Comparison of ENCODE assay signal across 8 cellular contexts in genomic region chr5:57383093-57383861, GRCh38.
DNase-seq lines count a peak whose midpoint lies in the region; ATAC-seq and TF ChIP-seq lines count a peak whose summit lies in the region.

No MANE protein-coding gene starts in this region.

- H3K9me3 ChIP-seq in heart left ventricle (no peaks in the 10 kb centered on the region), neuronal stem cell (replicated peaks in 1 of 2; ENCODE audit: control insufficient read depth in 2 of 2, insufficient read depth in 1 of 2, low read depth in 1 of 2, low read length in 2 of 2) (no peaks in the 10 kb centered on the region), vagina (no peaks in the 10 kb centered on the region)
- H3K9me3 ChIP-seq in CD8-positive, alpha-beta memory T cell (ENCODE audit: low read length): no peaks in the 10 kb centered on the region

- no peak overlapping the region for H2BK15ac ChIP-seq in neuronal stem cell (ENCODE audit: low read length)

- H4K91ac ChIP-seq in neuronal stem cell (ENCODE audit: low read depth, low read length, poor library complexity): no peak overlapping the region

- no peak overlapping the region for H3K9ac ChIP-seq in neuronal stem cell (ENCODE audit: low read depth, low read length, poor library complexity)

- peak; percentile 66 for TF ChIP-seq CTCF in WI38 (IDR thresholded peaks at IDR 0.05; ENCODE audit: low read depth, low read length)
- peak in 3 of 12 donors; percentile 13 to 21 (median 20) for TF ChIP-seq CTCF in heart left ventricle (IDR thresholded peaks at IDR 0.05)
- no peak for TF ChIP-seq CTCF in vagina (IDR thresholded peaks at IDR 0.05)

- H3K4me2 ChIP-seq in neuronal stem cell (ENCODE audit: insufficient read depth, low read length, poor library complexity, severe bottlenecking): no peak overlapping the region

- peak overlapping the region; percentile 4 for H3K27ac Mint-ChIP-seq in activated CD4-positive, alpha-beta T cell treated with anti-CD3 and anti-CD28 coated beads for 36 hours
- no peak overlapping the region for H3K27ac Mint-ChIP-seq in stimulated activated naive CD8-positive, alpha-beta T cell treated with anti-CD3 and anti-CD28 coated beads, Interleukin-15, amount 100 ng/mL, for 72 hours
- peak overlapping the region in 1 of 8 donors; percentile 27 for H3K27ac Mint-ChIP-seq in CD8-positive, alpha-beta memory T cell

- H3K79me1 ChIP-seq in neuronal stem cell (ENCODE audit: low read depth, low read length): no peaks in the 10 kb centered on the region

- H2BK12ac ChIP-seq in neuronal stem cell (ENCODE audit: low read length): no peak overlapping the region

- WGBS in heart left ventricle, 4 donors: 27 to 37% (median 30%) methylated on average over 9 of the region's 9 CpGs
- no CpG with 5 or more reads among the region's 9 CpGs for WGBS in neuronal stem cell (ENCODE audit: extremely low coverage in 2 of 2, insufficient read length in 2 of 2, insufficient replicate concordance in 1 of 2), 2 donors

- TF ChIP-seq POLR2A in heart left ventricle (IDR thresholded peaks at IDR 0.05) (no peak), vagina (IDR thresholded peaks at IDR 0.05) (no peak)

- H3K14ac ChIP-seq in neuronal stem cell (ENCODE audit: low read length): no peak overlapping the region

- H3K4me3 ChIP-seq in WI38 (ENCODE audit: low read depth, low read length): no peak overlapping the region
- no peak overlapping the region for H3K4me3 ChIP-seq in heart left ventricle
- no peak overlapping the region for H3K4me3 ChIP-seq in neuronal stem cell (ENCODE audit: low read length in 2 of 2)
- no peak overlapping the region for H3K4me3 ChIP-seq in vagina
- no peak overlapping the region for H3K4me3 ChIP-seq in CD8-positive, alpha-beta memory T cell (ENCODE audit: low read length)

- no peaks in the 10 kb centered on the region for H3K36me3 Mint-ChIP-seq in activated CD4-positive, alpha-beta T cell treated with anti-CD3 and anti-CD28 coated beads for 36 hours (ENCODE audit: low read depth)
- H3K36me3 Mint-ChIP-seq in CD8-positive, alpha-beta memory T cell: no peaks in the 10 kb centered on the region

- POLR2A ChIA-PET in activated CD4-positive, alpha-beta T cell treated with anti-CD3 and anti-CD28 coated beads for 36 hours (lab: Charles Lee): interaction anchor here (0.5 to 0.6 kb wide), 2 partner anchors 10 to 357 kb away, joined by 4 read pairs; no protein-coding TSS in a partner anchor
- POLR2A ChIA-PET in CD8-positive, alpha-beta memory T cell (lab: Charles Lee): no interaction called here

- H2AFZ ChIP-seq in neuronal stem cell (ENCODE audit: low read length): no peak overlapping the region

- no peak overlapping the region for H3K18ac ChIP-seq in neuronal stem cell (ENCODE audit: low read length)

- peaks cover 17% of the 10 kb centered on the region for H3K4me1 Mint-ChIP-seq in activated CD4-positive, alpha-beta T cell treated with anti-CD3 and anti-CD28 coated beads for 36 hours
- peaks cover 7% of the 10 kb centered on the region for H3K4me1 Mint-ChIP-seq in stimulated activated naive CD8-positive, alpha-beta T cell treated with anti-CD3 and anti-CD28 coated beads, Interleukin-15, amount 100 ng/mL, for 72 hours
- no peaks in the 10 kb centered on the region for H3K4me1 Mint-ChIP-seq in CD8-positive, alpha-beta memory T cell

- no peak overlapping the region for H2AK5ac ChIP-seq in neuronal stem cell (ENCODE audit: low read depth, low read length)

- H3K27me3 Mint-ChIP-seq in activated CD4-positive, alpha-beta T cell treated with anti-CD3 and anti-CD28 coated beads for 36 hours: peaks cover 1% of the 10 kb centered on the region
- no peaks in the 10 kb centered on the region for H3K27me3 Mint-ChIP-seq in stimulated activated naive CD8-positive, alpha-beta T cell treated with anti-CD3 and anti-CD28 coated beads, Interleukin-15, amount 100 ng/mL, for 72 hours
- H3K27me3 Mint-ChIP-seq in CD8-positive, alpha-beta memory T cell: peaks cover 4 to 9% of the 10 kb centered on the region in 2 donors

- H3K36me3 ChIP-seq in heart left ventricle: no peaks in the 10 kb centered on the region
- H3K36me3 ChIP-seq in neuronal stem cell (replicated peaks in 1 of 2; ENCODE audit: control insufficient read depth in 2 of 2, insufficient read depth in 2 of 2, low read length in 2 of 2): no peaks in the 10 kb centered on the region
- no peaks in the 10 kb centered on the region for H3K36me3 ChIP-seq in vagina
- no peaks in the 10 kb centered on the region for H3K36me3 ChIP-seq in CD8-positive, alpha-beta memory T cell (ENCODE audit: insufficient read depth, low read length)

- H2BK5ac ChIP-seq in neuronal stem cell (ENCODE audit: low read length): no peak overlapping the region

- peak; percentile 97 for ATAC-seq in activated CD4-positive, alpha-beta T cell treated with anti-CD3 and anti-CD28 coated beads for 36 hours
- ATAC-seq in heart left ventricle: peak in 3 of 4 donors; percentile 54 to 70 (median 66)
- ATAC-seq in stimulated activated naive CD8-positive, alpha-beta T cell treated with anti-CD3 and anti-CD28 coated beads, Interleukin-15, amount 100 ng/mL, for 72 hours: peak; percentile 83

- DNase-seq in activated CD4-positive, alpha-beta T cell treated with anti-CD3 and anti-CD28 coated beads for 36 hours: peak; percentile 72
- no peak for DNase-seq in activated CD4-positive, alpha-beta T cell treated with anti-CD3 and anti-CD28 coated beads, Interleukin-2, amount 50 U/mL, for 4 hours
- peak in 1 of 5 donors; percentile 33 for DNase-seq in heart left ventricle
- peak; percentile 3 to 26 for DNase-seq in stimulated activated naive CD8-positive, alpha-beta T cell treated with anti-CD3 and anti-CD28 coated beads, Interleukin-15, amount 100 ng/mL, for 72 hours
- DNase-seq in neuronal stem cell (ENCODE audit: low spot score): no peak
- DNase-seq in vagina (ENCODE audit: extremely low spot score in 2 of 2): no peak
- no peak for DNase-seq in CD8-positive, alpha-beta memory T cell

- no peak overlapping the region for H3K4ac ChIP-seq in neuronal stem cell (ENCODE audit: low read length)

- intact Hi-C loops in activated CD4-positive, alpha-beta T cell treated with anti-CD3 and anti-CD28 coated beads for 36 hours (cut with DNase I, micrococcal nuclease): loop anchor here (1.0 to 5.0 kb wide), 7 partner anchors 84 to 1079 kb away; partner anchors contain the start of gene PLK2 (in 2 of the 2)
- intact Hi-C loops in heart left ventricle (cut with DNase I): loop anchor here in 1 of 10 donors (10.0 kb wide), 1 partner anchor 362 kb away; no protein-coding TSS in a partner anchor
- intact Hi-C loops in vagina (cut with DNase I): no loop called here

- no peak overlapping the region for H3K27ac ChIP-seq in heart left ventricle
- no peak overlapping the region for H3K27ac ChIP-seq in neuronal stem cell (replicated peaks; ENCODE audit: low read length)
- no peak overlapping the region for H3K27ac ChIP-seq in vagina
- no peak overlapping the region for H3K27ac ChIP-seq in CD8-positive, alpha-beta memory T cell (ENCODE audit: low read depth, low read length)

- H3K27me3 ChIP-seq in heart left ventricle (no peaks in the 10 kb centered on the region), neuronal stem cell (ENCODE audit: control insufficient read depth in 3 of 3, insufficient read depth in 3 of 3, low read depth in 1 of 3, low read length in 3 of 3) (no peaks in the 10 kb centered on the region), vagina (no peaks in the 10 kb centered on the region)
- H3K27me3 ChIP-seq in CD8-positive, alpha-beta memory T cell (ENCODE audit: insufficient read depth, low read length, poor library complexity, severe bottlenecking): no peaks in the 10 kb centered on the region

- CTCF ChIA-PET in activated CD4-positive, alpha-beta T cell treated with anti-CD3 and anti-CD28 coated beads for 36 hours (lab: Charles Lee): interaction anchor here (0.6 to 1.4 kb wide), 4 partner anchors 9 to 84 kb away, joined by 3 to 7 read pairs (median 4); no protein-coding TSS in a partner anchor
- CTCF ChIA-PET in CD8-positive, alpha-beta memory T cell (lab: Charles Lee): no interaction called here

- no peaks in the 10 kb centered on the region for H3K9me3 Mint-ChIP-seq in activated CD4-positive, alpha-beta T cell treated with anti-CD3 and anti-CD28 coated beads for 36 hours (ENCODE audit: low read depth)
- no peaks in the 10 kb centered on the region for H3K9me3 Mint-ChIP-seq in stimulated activated naive CD8-positive, alpha-beta T cell treated with anti-CD3 and anti-CD28 coated beads, Interleukin-15, amount 100 ng/mL, for 72 hours
- H3K9me3 Mint-ChIP-seq in CD8-positive, alpha-beta memory T cell: peaks cover 0 to 2% (median 0%) of the 10 kb centered on the region in 5 donors

- H3K4me1 ChIP-seq in heart left ventricle: peaks cover 0 to 12% (median 0%) of the 10 kb centered on the region in 12 donors
- no peaks in the 10 kb centered on the region for H3K4me1 ChIP-seq in neuronal stem cell (ENCODE audit: control insufficient read depth in 2 of 2, insufficient read depth in 1 of 2, low read depth in 1 of 2, low read length in 2 of 2)
- H3K4me1 ChIP-seq in vagina: peaks cover 9% of the 10 kb centered on the region
- H3K4me1 ChIP-seq in CD8-positive, alpha-beta memory T cell (ENCODE audit: insufficient read depth, low read length): no peaks in the 10 kb centered on the region

- no peak overlapping the region for H4K8ac ChIP-seq in neuronal stem cell (ENCODE audit: low read depth, low read length)

- H3K4me3 Mint-ChIP-seq in activated CD4-positive, alpha-beta T cell treated with anti-CD3 and anti-CD28 coated beads for 36 hours: no peak overlapping the region
- H3K4me3 Mint-ChIP-seq in stimulated activated naive CD8-positive, alpha-beta T cell treated with anti-CD3 and anti-CD28 coated beads, Interleukin-15, amount 100 ng/mL, for 72 hours: no peak overlapping the region
- no peak overlapping the region for H3K4me3 Mint-ChIP-seq in CD8-positive, alpha-beta memory T cell

- no peak overlapping the region for H2BK120ac ChIP-seq in neuronal stem cell (ENCODE audit: low read depth, low read length)

- no peak overlapping the region for H3K23ac ChIP-seq in neuronal stem cell (ENCODE audit: low read depth, low read length, poor library complexity)

Comparison
In these comparisons a context has a peak if more than half of its experiments do, and no peak if none do; other contexts are left out.
1. DNase-seq: peak in activated CD4-positive, alpha-beta T cell treated with anti-CD3 and anti-CD28 coated beads for 36 hours (single experiment) and stimulated activated naive CD8-positive, alpha-beta T cell treated with anti-CD3 and anti-CD28 coated beads, Interleukin-15, amount 100 ng/mL, for 72 hours (2 of 2); none in activated CD4-positive, alpha-beta T cell treated with anti-CD3 and anti-CD28 coated beads, Interleukin-2, amount 50 U/mL, for 4 hours (0 of 2), neuronal stem cell (single experiment), vagina (0 of 2) and CD8-positive, alpha-beta memory T cell (0 of 5).
2. Peak in every context shown above with its lines, with median percentiles within 50 percentile points of each other: ATAC-seq.